10 cellular contexts compared by ENCODE assay signal in genomic region chr17:62062313-62062712, GRCh38. TPM values are rescaled to one million over a fixed set of nuclear protein-coding genes. Genes with fewer than 3 reads are reported as not detected.
DNase-seq lines count a peak whose midpoint lies in the region; ATAC-seq and TF ChIP-seq lines count a peak whose summit lies in the region.
"Had no signal": no experiment of that assay in that cellular context is flagged by ENCODE, and none has a peak within 500 bp of the region (broad histone marks: within the 10 kb centered on the region; RNA-seq: fewer than 3 reads in every experiment).

No MANE protein-coding gene starts in this region.

- peaks cover 46% of the 10 kb centered on the region for H3K36me3 Mint-ChIP-seq in stimulated activated naive CD8-positive, alpha-beta T cell treated with anti-CD3 and anti-CD28 coated beads, Interleukin-15, Interleukin-2, amounts not matched to agents 100 ng/mL and 50 ng/mL, for 24 hours (ENCODE audit: low read depth)
- peaks cover 29% of the 10 kb centered on the region for H3K36me3 Mint-ChIP-seq in activated naive CD8-positive, alpha-beta T cell treated with anti-CD3 and anti-CD28 coated beads for 36 hours

- no peak overlapping the region for H3K27ac ChIP-seq in left lung
- H3K27ac ChIP-seq: testis had no signal

- no peaks in the 10 kb centered on the region for H3K27me3 Mint-ChIP-seq in stimulated activated naive CD8-positive, alpha-beta T cell treated with anti-CD3 and anti-CD28 coated beads, Interleukin-15, Interleukin-2, amounts not matched to agents 100 ng/mL and 50 ng/mL, for 24 hours
- H3K27me3 Mint-ChIP-seq in activated naive CD8-positive, alpha-beta T cell treated with anti-CD3 and anti-CD28 coated beads for 36 hours: no peaks in the 10 kb centered on the region

- H3K36me3 ChIP-seq in left lung: peaks cover 0 to 26% of the 10 kb centered on the region in 2 donors

- intact Hi-C loops in left colon (cut with DNase I, micrococcal nuclease): loop anchor here in 1 of 2 donors (5.0 to 10.0 kb wide), 2 partner anchors 135 to 198 kb away; partner anchors contain the start of genes BRIP1 and INTS2
- intact Hi-C loops in left lung (cut with DNase I): no loop called here

- H3K4me3 Mint-ChIP-seq in stimulated activated naive CD8-positive, alpha-beta T cell treated with anti-CD3 and anti-CD28 coated beads, Interleukin-15, Interleukin-2, amounts not matched to agents 100 ng/mL and 50 ng/mL, for 24 hours: peak overlapping the region; percentile 94
- peak overlapping the region; percentile 98 for H3K4me3 Mint-ChIP-seq in activated naive CD8-positive, alpha-beta T cell treated with anti-CD3 and anti-CD28 coated beads for 36 hours

- DNase-seq in stimulated activated naive CD8-positive, alpha-beta T cell treated with anti-CD3 and anti-CD28 coated beads, Interleukin-15, Interleukin-2, amounts not matched to agents 100 U/mL and 50 U/mL, for 24 hours: no peak
- no peak for DNase-seq in activated naive CD8-positive, alpha-beta T cell treated with anti-CD3 and anti-CD28 coated beads for 36 hours
- DNase-seq in left colon (no peak), left lung (no peak), hippocampal formation (lab: John Stamatoyannopoulos, UW) (no peak), hepatic stellate cell (ENCODE audit: low spot score) (no peak), NCI-H510A treated with DMSO at 0.1 percent for 48 hours (lab: John Stamatoyannopoulos, UW) (no peak)
- DNase-seq: testis had no signal

- H3K9me3 ChIP-seq in left lung: no peaks in the 10 kb centered on the region
- H3K9me3 ChIP-seq: neutrophil, testis had no signal

- peak overlapping the region in 1 of 2 donors; percentile 91 for H3K4me3 ChIP-seq in left lung
- H3K4me3 ChIP-seq: testis had no signal

- H3K27ac Mint-ChIP-seq in stimulated activated naive CD8-positive, alpha-beta T cell treated with anti-CD3 and anti-CD28 coated beads, Interleukin-15, Interleukin-2, amounts not matched to agents 100 ng/mL and 50 ng/mL, for 24 hours: peak overlapping the region; percentile 76
- peak overlapping the region; percentile 69 for H3K27ac Mint-ChIP-seq in activated naive CD8-positive, alpha-beta T cell treated with anti-CD3 and anti-CD28 coated beads for 36 hours

- H3K27me3 ChIP-seq in left lung: no peaks in the 10 kb centered on the region
- H3K27me3 ChIP-seq: neutrophil, testis had no signal

- peaks cover 22 to 51% of the 10 kb centered on the region in 2 donors for H3K4me1 ChIP-seq in left lung

- H3K4me1 Mint-ChIP-seq in stimulated activated naive CD8-positive, alpha-beta T cell treated with anti-CD3 and anti-CD28 coated beads, Interleukin-15, Interleukin-2, amounts not matched to agents 100 ng/mL and 50 ng/mL, for 24 hours (ENCODE audit: low read depth): peaks cover 66% of the 10 kb centered on the region
- H3K4me1 Mint-ChIP-seq in activated naive CD8-positive, alpha-beta T cell treated with anti-CD3 and anti-CD28 coated beads for 36 hours: peaks cover 49% of the 10 kb centered on the region

- no peak for TF ChIP-seq CTCF in left lung (IDR thresholded peaks at IDR 0.05)

- H3K9me3 Mint-ChIP-seq in stimulated activated naive CD8-positive, alpha-beta T cell treated with anti-CD3 and anti-CD28 coated beads, Interleukin-15, Interleukin-2, amounts not matched to agents 100 ng/mL and 50 ng/mL, for 24 hours: no peaks in the 10 kb centered on the region
- no peaks in the 10 kb centered on the region for H3K9me3 Mint-ChIP-seq in activated naive CD8-positive, alpha-beta T cell treated with anti-CD3 and anti-CD28 coated beads for 36 hours

- no peak for ATAC-seq in stimulated activated naive CD8-positive, alpha-beta T cell treated with anti-CD3 and anti-CD28 coated beads, Interleukin-15, Interleukin-2, amounts not matched to agents 100 U/mL and 50 U/mL, for 24 hours
- ATAC-seq in left colon (peak; percentile 21), left lung (no peak)

RNA-seq across cellular contexts. Expression of gene MED13, which starts 2.8 kb away (rescaled TPM):
- 10 to 100 TPM; 37.8 to 39.1 TPM for total RNA-seq in activated naive CD8-positive, alpha-beta T cell treated with anti-CD3 and anti-CD28 coated beads for 36 hours
- total RNA-seq in left colon (10 to 100 TPM; 80.3 to 85.7 TPM), left lung (10 to 100 TPM; 63.1 to 65.1 TPM)
